In the genomic region with DNA sequence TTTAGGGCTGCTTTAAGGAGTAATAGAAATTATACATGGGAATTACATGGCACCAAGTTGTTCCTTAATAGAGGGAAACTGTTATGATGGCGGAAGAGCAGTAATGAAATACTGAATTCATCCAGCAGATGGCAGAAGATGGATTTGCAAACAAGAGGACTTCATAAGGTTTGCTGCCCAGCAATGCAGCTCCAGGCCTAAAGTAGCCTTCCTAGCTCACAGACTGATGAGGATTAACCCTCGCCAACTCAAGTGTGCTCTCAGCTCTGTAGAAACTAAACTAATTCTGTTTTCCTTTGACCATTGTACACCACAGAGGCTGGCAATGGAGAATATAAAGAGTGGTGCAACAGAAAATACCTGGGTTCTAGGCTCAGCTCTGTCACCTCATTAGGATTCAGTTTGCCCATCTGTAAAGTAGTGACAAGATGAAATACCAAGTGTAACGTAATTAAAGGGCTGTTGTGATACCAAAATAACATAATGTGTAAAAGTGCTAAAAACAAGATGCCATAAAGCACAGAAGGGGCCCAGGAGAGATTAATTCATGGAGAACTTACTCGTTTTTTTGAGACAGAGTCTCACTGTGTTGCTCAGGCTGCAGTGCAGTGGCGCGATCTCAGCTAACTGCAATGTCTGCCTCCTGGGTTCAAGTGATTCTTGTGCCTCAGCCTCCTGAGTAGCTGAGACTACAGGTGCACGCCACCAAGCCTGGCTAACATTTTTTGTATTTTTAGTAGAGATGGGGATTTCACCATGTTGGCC, we compare ENCODE assay signal across 8 cellular contexts.
DNase-seq lines count a peak whose midpoint lies in the region; ATAC-seq and TF ChIP-seq lines count a peak whose summit lies in the region.

No MANE protein-coding gene starts in this region.

- no peak overlapping the region for H2AFZ ChIP-seq in Karpas-422 (ENCODE audit: low read length)
- peak overlapping the region; percentile 23; the same call in 1 of the 2 replicates for H2AFZ ChIP-seq in OCI-LY7 (ENCODE audit: low read length)

- intact Hi-C loops in OCI-LY7 (cut with micrococcal nuclease; ENCODE audit: unreplicated experiment) (loop anchor here (1.0 kb wide), 1 partner anchor 228 kb away; no protein-coding TSS in a partner anchor), upper lobe of right lung (cut with DNase I) (loop anchor here (10.0 kb wide), 1 partner anchor 222 kb away; no protein-coding TSS in a partner anchor)

- BruUV-seq in OCI-LY7 (replicated peaks; lab: Mats Ljungman, UMichigan), result no TSS peak

- H3K27ac ChIP-seq in Karpas-422 (ENCODE audit: low read length) (no peak overlapping the region), OCI-LY7 (ENCODE audit: low read depth, low read length, poor library complexity, severe bottlenecking) (no peak overlapping the region), coronary artery (no peak overlapping the region), liver (ENCODE audit: low read depth in 1 of 2, low read length in 2 of 2) (peak overlapping the region; percentile 69 to 91), upper lobe of right lung (no peak overlapping the region)

- H3K79me2 ChIP-seq in Karpas-422 (ENCODE audit: low read length) (no peaks in the 10 kb centered on the region), OCI-LY7 (ENCODE audit: insufficient read depth, low read depth, low read length) (no peaks in the 10 kb centered on the region)

- H3K36me3 ChIP-seq in Karpas-422 (ENCODE audit: insufficient read depth, low read length), result no peaks in the 10 kb centered on the region
- H3K36me3 ChIP-seq in OCI-LY7 (ENCODE audit: insufficient read depth, low read length), result no peaks in the 10 kb centered on the region
- no peaks in the 10 kb centered on the region for H3K36me3 ChIP-seq in liver (ENCODE audit: control insufficient read depth in 4 of 4, insufficient read depth in 3 of 4, low read depth in 1 of 4, low read length in 3 of 4)
- no peaks in the 10 kb centered on the region for H3K36me3 ChIP-seq in upper lobe of right lung

- H3K9ac ChIP-seq in Karpas-422 (ENCODE audit: low read length) (no peak overlapping the region), liver (ENCODE audit: low read depth in 1 of 2, low read length in 2 of 2) (no peak overlapping the region)

- POLR2A ChIA-PET in OCI-LY7 (lab: Charles Lee), result interaction anchor here (1.1 kb wide), 1 partner anchor 13 kb away, joined by 4 read pairs; no protein-coding TSS in a partner anchor

- CTCF ChIA-PET in OCI-LY7 (lab: Charles Lee; ENCODE audit: unreplicated experiment), result interaction anchor here (0.6 to 1.1 kb wide), 4 partner anchors 150 to 373 kb away, joined by 3 read pairs; no protein-coding TSS in a partner anchor

- ATAC-seq in GM21423 (IDR thresholded peaks at IDR 0.05; ENCODE audit: unreplicated experiment) (peak; percentile 51), upper lobe of right lung (peak; percentile 76)

- 69% methylated on average over 7 of the region's 7 CpGs for WGBS in liver

- peak; percentile 87 to 92 for TF ChIP-seq RAD21 in liver (IDR thresholded peaks at IDR 0.05)

- H3K27me3 ChIP-seq in Karpas-422 (ENCODE audit: low read length) (no peaks in the 10 kb centered on the region), liver (ENCODE audit: control insufficient read depth in 4 of 4, insufficient read depth in 4 of 4, low read length in 3 of 4) (no peaks in the 10 kb centered on the region), upper lobe of right lung (no peaks in the 10 kb centered on the region)

- no peaks in the 10 kb centered on the region for H4K20me1 ChIP-seq in Karpas-422 (ENCODE audit: insufficient read depth, low read depth, low read length)
- H4K20me1 ChIP-seq in OCI-LY7 (ENCODE audit: insufficient read depth, low read length), result no peaks in the 10 kb centered on the region

- peaks cover 12% of the 10 kb centered on the region for H3K4me1 ChIP-seq in Karpas-422 (ENCODE audit: low read length)
- no peaks in the 10 kb centered on the region for H3K4me1 ChIP-seq in OCI-LY7 (ENCODE audit: insufficient read depth, low read length, poor library complexity, severe bottlenecking)
- H3K4me1 ChIP-seq in liver (ENCODE audit: control insufficient read depth in 4 of 4, insufficient read depth in 4 of 4, low read length in 3 of 4), result peaks cover 5 to 50% (median 39%) of the 10 kb centered on the region in 4 donors
- peaks cover 11% of the 10 kb centered on the region for H3K4me1 ChIP-seq in upper lobe of right lung

- H3K4me2 ChIP-seq in Karpas-422 (ENCODE audit: low read depth, low read length, poor library complexity, severe bottlenecking) (no peak overlapping the region), OCI-LY7 (ENCODE audit: low read length) (no peak overlapping the region)

- TF ChIP-seq CTCF in OCI-LY7 (conservative IDR thresholded peaks at IDR 0.05; ENCODE audit: low read length) (peak; percentile 88), coronary artery (IDR thresholded peaks at IDR 0.05) (peak; percentile 61), liver (IDR thresholded peaks at IDR 0.05; ENCODE audit: low read depth, low read length, missing input control) (peak; percentile 75), upper lobe of right lung (IDR thresholded peaks at IDR 0.05) (peak; percentile 76)

- H3K4me3 ChIP-seq in Karpas-422 (ENCODE audit: low read length) (no peak overlapping the region), OCI-LY7 (ENCODE audit: low read depth, low read length, poor library complexity, severe bottlenecking) (no peak overlapping the region), coronary artery (no peak overlapping the region), liver (ENCODE audit: low read depth in 1 of 3, low read length in 3 of 3) (no peak overlapping the region), upper lobe of right lung (no peak overlapping the region)

- no peaks in the 10 kb centered on the region for H3K9me3 ChIP-seq in Karpas-422 (ENCODE audit: low read length)
- no peaks in the 10 kb centered on the region for H3K9me3 ChIP-seq in OCI-LY7 (ENCODE audit: low read length)
- H3K9me3 ChIP-seq in liver (ENCODE audit: control insufficient read depth in 4 of 4, low read length in 3 of 4), result no peaks in the 10 kb centered on the region
- H3K9me3 ChIP-seq in upper lobe of right lung, result no peaks in the 10 kb centered on the region

- H3K9me2 ChIP-seq in Karpas-422 (replicated peaks; ENCODE audit: insufficient read depth, low read length), result no peaks in the 10 kb centered on the region
- H3K9me2 ChIP-seq in OCI-LY7 (ENCODE audit: insufficient read depth, low read length), result no peaks in the 10 kb centered on the region

- DNase-seq in DMS53 treated with DMSO at 0.1 percent for 48 hours (lab: John Stamatoyannopoulos, UW; ENCODE audit: unreplicated experiment), result peak; percentile 95
- DNase-seq in Karpas-422, result peak; percentile 76
- DNase-seq in OCI-LY7 (ENCODE audit: low spot score), result peak; percentile 73
- DNase-seq in coronary artery (ENCODE audit: low spot score), result no peak
- DNase-seq in upper lobe of right lung, result no peak
- no peak for DNase-seq in activated naive CD4-positive, alpha-beta T cell (lab: John Stamatoyannopoulos, UW)

TF ChIP-seq in liver, 16 proteins besides CTCF, POLR2A, EP300 and RAD21:
- TF ChIP-seq GABPA (IDR thresholded peaks at IDR 0.05 in 1 of 2, conservative IDR thresholded peaks at IDR 0.05 in 1 of 2) (no peak), NR2F2 (IDR thresholded peaks at IDR 0.05) (peak; percentile 14), FOXA1 (IDR thresholded peaks at IDR 0.05) (no peak), SP1 (IDR thresholded peaks at IDR 0.05) (peak; percentile 33), ZBTB33 (IDR thresholded peaks at IDR 0.05) (no peak)

Comparison
In these comparisons a context has a peak if more than half of its experiments do, and no peak if none do; other contexts are left out.
1. DNase-seq: peak in DMS53 treated with DMSO at 0.1 percent for 48 hours (single experiment), Karpas-422 (single experiment) and OCI-LY7 (single experiment); none in coronary artery (single experiment), upper lobe of right lung (single experiment) and activated naive CD4-positive, alpha-beta T cell (0 of 4).
2. H3K27ac ChIP-seq: peak in liver (2 of 2); none in Karpas-422 (single experiment), OCI-LY7 (single experiment), coronary artery (0 of 2) and upper lobe of right lung (single experiment).
3. Peak in every context shown above with its lines, with median percentiles within 50 percentile points of each other: CTCF ChIP-seq.